ENCODE assay signal across 29 cellular contexts in the genomic region with DNA sequence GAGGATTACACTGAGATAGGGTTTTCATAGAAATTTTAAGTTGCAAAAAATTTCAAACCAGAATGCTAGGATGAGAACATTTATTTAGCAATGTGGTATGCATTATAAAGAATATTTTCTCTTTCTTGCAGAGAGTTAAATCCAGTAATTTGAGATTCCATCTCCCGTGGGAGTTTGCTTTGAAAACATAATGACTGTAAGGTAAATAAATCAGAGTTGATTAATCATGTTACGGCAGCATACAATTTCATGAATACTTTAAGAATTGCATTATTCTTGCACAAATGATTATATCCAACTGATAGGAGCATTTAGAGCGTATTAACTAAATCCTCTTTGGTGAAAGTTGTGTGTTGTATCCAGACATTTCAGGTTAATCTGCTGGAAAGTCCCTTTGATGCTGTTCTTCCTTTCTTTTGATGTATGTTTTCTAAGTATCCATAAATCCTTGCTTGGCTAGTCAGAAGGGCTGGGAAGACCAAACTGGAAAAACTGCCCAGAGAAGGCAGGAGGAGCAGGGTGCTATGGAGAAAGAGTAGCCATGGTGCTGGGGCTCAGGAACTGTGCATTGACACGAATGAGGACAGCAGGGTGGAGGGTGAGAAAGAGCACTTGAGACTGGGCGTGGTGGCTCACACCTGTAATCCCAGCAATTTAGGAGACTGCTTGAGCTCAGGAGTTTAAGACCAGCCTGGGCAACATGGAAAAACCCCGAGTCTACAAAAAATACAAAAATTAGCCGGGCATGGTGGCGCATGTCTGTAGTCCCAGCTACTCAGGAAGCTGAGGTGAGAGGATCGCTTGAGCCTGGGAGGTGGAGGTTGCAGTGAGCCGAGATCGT. TPM values are rescaled to one million over a fixed set of nuclear protein-coding genes. Genes with fewer than 3 reads are reported as not detected.
DNase-seq lines count a peak whose midpoint lies in the region; ATAC-seq and TF ChIP-seq lines count a peak whose summit lies in the region.
"Had no signal": no experiment of that assay in that cellular context is flagged by ENCODE, and none has a peak within 500 bp of the region (broad histone marks: within the 10 kb centered on the region; RNA-seq: fewer than 3 reads in every experiment).

No MANE protein-coding gene starts in this region.

- peaks cover 14% of the 10 kb centered on the region for H3K27me3 ChIP-seq in thyroid gland
- H3K27me3 ChIP-seq: MG63 had no signal

- no peak overlapping the region for H3K4me3 ChIP-seq in foreskin fibroblast (ENCODE audit: low read depth in 1 of 2, low read length in 2 of 2)
- no peak overlapping the region for H3K4me3 ChIP-seq in thyroid gland (replicated peaks in 1 of 3)
- H3K4me3 ChIP-seq: colonic mucosa, esophagus muscularis mucosa, left ventricle myocardium inferior, MG63, SJSA1, thoracic aorta had no signal

- no peaks in the 10 kb centered on the region for H3K9me3 ChIP-seq in thyroid gland
- H3K9me3 ChIP-seq: colonic mucosa, esophagus muscularis mucosa, left ventricle myocardium inferior, MG63, SJSA1, thoracic aorta had no signal

- H3K27ac Mint-ChIP-seq in activated CD4-positive, alpha-beta T cell treated with anti-CD3 and anti-CD28 coated beads, Interleukin-2, amount 10 ng/mL, durations not matched to agents 24 days and 14 days, result peak overlapping the region; percentile 49
- H3K27ac Mint-ChIP-seq: effector memory CD8-positive, alpha-beta T cell; T-cell had no signal

- H3K4me3 Mint-ChIP-seq in activated CD4-positive, alpha-beta T cell treated with anti-CD3 and anti-CD28 coated beads, Interleukin-2, amount 10 ng/mL, durations not matched to agents 24 days and 14 days, result no peak overlapping the region
- H3K4me3 Mint-ChIP-seq: effector memory CD8-positive, alpha-beta T cell; naive B cell; T-cell had no signal

- TF ChIP-seq POLR2A in thyroid gland (IDR thresholded peaks at IDR 0.05), result no peak

- DNase-seq in activated CD4-positive, alpha-beta T cell treated with anti-CD3 and anti-CD28 coated beads, Interleukin-2, amount 10 ng/mL, durations not matched to agents 24 days and 14 days, result no peak
- DNase-seq in activated CD4-positive, alpha-beta T cell treated with anti-CD3 and anti-CD28 coated beads for 48 hours, result no peak
- DNase-seq in amniotic epithelial cell (ENCODE audit: low read depth) (peak; percentile 14), foreskin fibroblast (peak; percentile 17 to 48), thyroid gland (no peak), superior temporal gyrus (ENCODE audit: extremely low spot score) (no peak)
- DNase-seq: activated CD4-positive, alpha-beta T cell treated with anti-CD3 and anti-CD28 coated beads, Interleukin-2, amount 50 U/mL, for 48 hours; activated CD4-positive, CD25-positive, alpha-beta regulatory T cell; activated naive CD4-positive, alpha-beta T cell treated with anti-CD3 and anti-CD28 coated beads, Interleukin-2, amount 50 U/mL, for 16 hours; colonic mucosa; DMS79 treated with DMSO at 0.1 percent for 48 hours; effector memory CD8-positive, alpha-beta T cell; KBM-7; left ventricle myocardium inferior; mesendoderm; MG63; naive B cell; NCI-H146; NCI-H2171; NCI-H526; occipital lobe; RPMI8226; stimulated activated naive CD4-positive, alpha-beta T cell treated with Interleukin-2 at 50 U/mL for 16 hours; T-cell had no signal

- no peak overlapping the region for H3K27ac ChIP-seq in thyroid gland
- H3K27ac ChIP-seq: colonic mucosa, esophagus muscularis mucosa, left ventricle myocardium inferior, SJSA1, thoracic aorta had no signal

- intact Hi-C loops in activated CD4-positive, alpha-beta T cell treated with anti-CD3 and anti-CD28 coated beads, Interleukin-2, amount 10 ng/mL, durations not matched to agents 24 days and 14 days (cut with micrococcal nuclease), result no loop called here
- intact Hi-C loops in thyroid gland (cut with DNase I), result loop anchor here (10.0 kb wide), 1 partner anchor 231 kb away; no protein-coding TSS in a partner anchor

- TF ChIP-seq CTCF in foreskin fibroblast (IDR thresholded peaks at IDR 0.05; ENCODE audit: low read depth, low read length) (no peak), thyroid gland (IDR thresholded peaks at IDR 0.05) (no peak)

- no peaks in the 10 kb centered on the region for H3K36me3 Mint-ChIP-seq in activated CD4-positive, alpha-beta T cell treated with anti-CD3 and anti-CD28 coated beads, Interleukin-2, amount 10 ng/mL, durations not matched to agents 24 days and 14 days (ENCODE audit: low read depth)
- H3K36me3 Mint-ChIP-seq: naive B cell, T-cell had no signal

- no peaks in the 10 kb centered on the region for H3K9me3 Mint-ChIP-seq in activated CD4-positive, alpha-beta T cell treated with anti-CD3 and anti-CD28 coated beads, Interleukin-2, amount 10 ng/mL, durations not matched to agents 24 days and 14 days
- H3K9me3 Mint-ChIP-seq: effector memory CD8-positive, alpha-beta T cell; naive B cell; T-cell had no signal

- H3K4me1 ChIP-seq in thyroid gland, result peaks cover 0 to 12% of the 10 kb centered on the region in 2 donors

- H3K4me1 Mint-ChIP-seq in activated CD4-positive, alpha-beta T cell treated with anti-CD3 and anti-CD28 coated beads, Interleukin-2, amount 10 ng/mL, durations not matched to agents 24 days and 14 days, result peaks cover 15% of the 10 kb centered on the region

- H3K36me3 ChIP-seq in thyroid gland, result no peaks in the 10 kb centered on the region
- H3K36me3 ChIP-seq: colonic mucosa, esophagus muscularis mucosa, left ventricle myocardium inferior, MG63, SJSA1, thoracic aorta had no signal

- 68 to 73% methylated on average over 11 of the region's 11 CpGs for WGBS in thyroid gland, 2 donors

- H3K27me3 Mint-ChIP-seq in activated CD4-positive, alpha-beta T cell treated with anti-CD3 and anti-CD28 coated beads, Interleukin-2, amount 10 ng/mL, durations not matched to agents 24 days and 14 days, result peaks cover 46% of the 10 kb centered on the region

- no peak for ATAC-seq in HG02852 (IDR thresholded peaks at IDR 0.05; ENCODE audit: unreplicated experiment)
- ATAC-seq: effector memory CD8-positive, alpha-beta T cell; T-cell had no signal

RNA-seq across cellular contexts. Expression of a gene that starts 4.8 kb away (rescaled TPM):
- 0.02 TPM in 1 of 2 replicates, not detected in the other for total RNA-seq in activated CD4-positive, alpha-beta T cell treated with anti-CD3 and anti-CD28 coated beads, Interleukin-2, amount 10 ng/mL, durations not matched to agents 24 days and 14 days
- under 1 TPM; 0.11 to 0.54 (median 0.41) TPM for total RNA-seq in thyroid gland
- total RNA-seq: esophagus muscularis mucosa, SJSA1 had no signal

RNA-seq across cellular contexts. Expression of a gene that starts 27.1 kb away (rescaled TPM):
- total RNA-seq in activated CD4-positive, alpha-beta T cell treated with anti-CD3 and anti-CD28 coated beads, Interleukin-2, amount 10 ng/mL, durations not matched to agents 24 days and 14 days, result 3.3 and 3.6 TPM in 2 replicates
- 1 to 10 TPM in 2 of 4 donors, under 1 TPM in 2; 0.46 to 3.1 (median 1.4) TPM for total RNA-seq in thyroid gland
- total RNA-seq: glomerular endothelial cell, left ventricle myocardium inferior, SJSA1 had no signal

Comparison
In these comparisons a context has a peak if more than half of its experiments do, and no peak if none do; other contexts are left out.
1. DNase-seq: peak in amniotic epithelial cell (single experiment) and foreskin fibroblast (2 of 2); none in activated CD4-positive, alpha-beta T cell treated with anti-CD3 and anti-CD28 coated beads, Interleukin-2, amount 10 ng/mL, durations not matched to agents 24 days and 14 days (single experiment), activated CD4-positive, alpha-beta T cell treated with anti-CD3 and anti-CD28 coated beads for 48 hours (single experiment), thyroid gland (0 of 2) and superior temporal gyrus (single experiment).